Comparison of ENCODE assay signal across 1 cellular context in the genomic region with DNA sequence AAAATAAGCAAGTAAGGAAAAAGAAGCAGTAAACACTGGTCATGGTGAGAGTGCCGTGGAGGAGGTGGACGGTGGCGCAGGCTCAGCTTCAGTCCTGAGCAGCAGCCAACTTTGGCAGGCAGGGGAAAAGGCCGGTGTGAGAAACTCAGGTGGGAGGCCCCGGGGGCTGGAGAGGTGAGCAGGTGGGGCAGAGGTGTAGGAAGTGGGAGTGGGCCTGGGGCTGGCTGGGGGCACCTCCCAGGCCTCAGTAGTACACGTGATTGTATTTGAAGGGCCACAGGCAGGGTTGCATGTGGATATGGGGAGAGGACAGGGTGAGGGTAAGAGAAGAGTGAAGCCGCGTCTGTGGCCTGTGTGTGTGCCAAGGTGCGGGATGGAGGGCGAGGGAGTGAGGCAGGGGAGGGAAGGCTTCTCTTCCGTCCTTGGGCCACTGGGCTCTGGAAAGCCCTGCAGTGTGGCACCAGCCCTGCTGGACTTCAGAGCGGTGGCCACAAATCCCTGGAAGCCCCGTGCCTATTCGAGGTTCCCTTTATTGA.
TF ChIP-seq lines count a peak whose summit lies in the region.

No MANE protein-coding gene starts in this region.

TF ChIP-seq in WTC11, 78 proteins besides CTCF, POLR2A, EP300 and RAD21 (continued from another document):
- TF ChIP-seq CDX4 (CRISPR knock-in tag; IDR thresholded peaks at IDR 0.05; ENCODE audit: borderline replicate concordance): no peak
- TF ChIP-seq ZNF416 (CRISPR knock-in tag; IDR thresholded peaks at IDR 0.05): no peak
- TF ChIP-seq SP1 (CRISPR knock-in tag; conservative IDR thresholded peaks at IDR 0.05): no peak
- TF ChIP-seq E2F5 (CRISPR knock-in tag; IDR thresholded peaks at IDR 0.05): no peak
- TF ChIP-seq ZNF423 (CRISPR knock-in tag; IDR thresholded peaks at IDR 0.05): no peak
- TF ChIP-seq FOXJ3 (CRISPR knock-in tag; IDR thresholded peaks at IDR 0.05; ENCODE audit: borderline replicate concordance): no peak
- TF ChIP-seq, protein P1, sequence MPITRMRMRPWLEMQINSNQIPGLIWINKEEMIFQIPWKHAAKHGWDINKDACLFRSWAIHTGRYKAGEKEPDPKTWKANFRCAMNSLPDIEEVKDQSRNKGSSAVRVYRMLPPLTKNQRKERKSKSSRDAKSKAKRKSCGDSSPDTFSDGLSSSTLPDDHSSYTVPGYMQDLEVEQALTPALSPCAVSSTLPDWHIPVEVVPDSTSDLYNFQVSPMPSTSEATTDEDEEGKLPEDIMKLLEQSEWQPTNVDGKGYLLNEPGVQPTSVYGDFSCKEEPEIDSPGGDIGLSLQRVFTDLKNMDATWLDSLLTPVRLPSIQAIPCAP (CRISPR knock-in tag; IDR thresholded peaks at IDR 0.05): no peak
- TF ChIP-seq NR2C2 (CRISPR knock-in tag; IDR thresholded peaks at IDR 0.05): no peak
- TF ChIP-seq ZNF671 (CRISPR knock-in tag; IDR thresholded peaks at IDR 0.05): no peak
